Comparison of ENCODE assay signal across 8 cellular contexts in genomic region chr15:66496951-66497501, GRCh38. TPM values are rescaled to one million over a fixed set of nuclear protein-coding genes. Genes with fewer than 3 reads are reported as not detected.
DNase-seq lines count a peak whose midpoint lies in the region; ATAC-seq and TF ChIP-seq lines count a peak whose summit lies in the region.

No MANE protein-coding gene starts in this region.

- intact Hi-C loops in activated B cell treated with CpG ODN at 0.5 μM for 24 hours (cut with micrococcal nuclease): loop anchor here (1.0 to 5.0 kb wide), 6 partner anchors 8 to 885 kb away; partner anchors contain the start of genes INTS14, MAP2K1, TIPIN and ZWILCH
- intact Hi-C loops in left ventricle myocardium superior (cut with micrococcal nuclease): no loop called here

- peaks cover 77% of the 10 kb centered on the region for H3K36me3 Mint-ChIP-seq in T-helper 2 cell treated with Interferon-gamma antibody and Interleukin-4, amounts not matched to agents 5 μg/mL and 100 μg/mL, for 36 hours (ENCODE audit: low read depth)
- peaks cover 90% of the 10 kb centered on the region for H3K36me3 Mint-ChIP-seq in activated B cell treated with CpG ODN at 0.5 μM for 24 hours (ENCODE audit: low read depth)

- peak overlapping the region; percentile 98 for H3K4me3 Mint-ChIP-seq in T-helper 2 cell treated with Interferon-gamma antibody and Interleukin-4, amounts not matched to agents 5 μg/mL and 100 μg/mL, for 36 hours
- peak overlapping the region; percentile 94 for H3K4me3 Mint-ChIP-seq in activated B cell treated with CpG ODN at 0.5 μM for 24 hours

- DNase-seq in T-helper 2 cell treated with Interferon-gamma antibody and Interleukin-4, amounts not matched to agents 5 μg/mL and 100 μg/mL, for 36 hours (ENCODE audit: low spot score): no peak
- DNase-seq in T-helper 2 cell (no peak), activated B cell treated with CpG ODN at 0.5 μM for 24 hours (no peak), left ventricle myocardium superior (no peak), KG1 (lab: John Stamatoyannopoulos, UW) (no peak), islet precursor cell (no peak)

- H3K4me1 Mint-ChIP-seq in T-helper 2 cell treated with Interferon-gamma antibody and Interleukin-4, amounts not matched to agents 5 μg/mL and 100 μg/mL, for 36 hours (ENCODE audit: low read depth): peaks cover 28% of the 10 kb centered on the region
- H3K4me1 Mint-ChIP-seq in activated B cell treated with CpG ODN at 0.5 μM for 24 hours: peaks cover 38% of the 10 kb centered on the region

- H3K9me3 Mint-ChIP-seq in T-helper 2 cell treated with Interferon-gamma antibody and Interleukin-4, amounts not matched to agents 5 μg/mL and 100 μg/mL, for 36 hours: no peaks in the 10 kb centered on the region
- H3K9me3 Mint-ChIP-seq in activated B cell treated with CpG ODN at 0.5 μM for 24 hours: no peaks in the 10 kb centered on the region

- peak overlapping the region; percentile 64 to 96 (median 89) for H3K27ac ChIP-seq in skin epidermis

- POLR2A ChIA-PET in activated B cell treated with CpG ODN at 0.5 μM for 24 hours (lab: Charles Lee): interaction anchor here (0.5 to 3.4 kb wide), 12 partner anchors 11 to 1213 kb away, joined by 3 to 48 read pairs (median 4); partner anchors contain the start of genes INTS14 and MAP2K1

- peak overlapping the region; percentile 96 for H3K27ac Mint-ChIP-seq in T-helper 2 cell treated with Interferon-gamma antibody and Interleukin-4, amounts not matched to agents 5 μg/mL and 100 μg/mL, for 36 hours
- peak overlapping the region; percentile 93 for H3K27ac Mint-ChIP-seq in activated B cell treated with CpG ODN at 0.5 μM for 24 hours

- H3K4me3 ChIP-seq in skin epidermis: peak overlapping the region; percentile 56 to 83 (median 74)

- ATAC-seq in HG03159 (IDR thresholded peaks at IDR 0.05; ENCODE audit: unreplicated experiment) (peak; percentile 15), activated B cell treated with CpG ODN at 0.5 μM for 24 hours (ENCODE audit: low read depth) (peak; percentile 45), left ventricle myocardium superior (peak; percentile 22)

- TF ChIP-seq CTCF in activated B cell treated with CpG ODN at 0.5 μM for 24 hours (IDR thresholded peaks at IDR 0.05): no peak

- CTCF ChIA-PET in activated B cell treated with CpG ODN at 0.5 μM for 24 hours (lab: Charles Lee): interaction anchor here (0.8 to 2.8 kb wide), 5 partner anchors 95 to 203 kb away, joined by 3 to 67 read pairs (median 4); partner anchors contain the start of gene MAP2K1

- no peaks in the 10 kb centered on the region for H3K27me3 Mint-ChIP-seq in T-helper 2 cell treated with Interferon-gamma antibody and Interleukin-4, amounts not matched to agents 5 μg/mL and 100 μg/mL, for 36 hours (ENCODE audit: low read depth)
- no peaks in the 10 kb centered on the region for H3K27me3 Mint-ChIP-seq in activated B cell treated with CpG ODN at 0.5 μM for 24 hours

RNA-seq across cellular contexts. Expression of gene SNAPC5, which starts 0.5 kb away (rescaled TPM):
- total RNA-seq in activated B cell treated with CpG ODN at 0.5 μM for 24 hours (28.5 and 30.6 TPM in 2 replicates), left ventricle myocardium superior (39.2 TPM)

RNA-seq across cellular contexts. Expression of gene RPL4, which starts 7.6 kb away (rescaled TPM):
- total RNA-seq in activated B cell treated with CpG ODN at 0.5 μM for 24 hours (3,690 and 4,303 TPM in 2 replicates), left ventricle myocardium superior (1,305 TPM)

RNA-seq across cellular contexts. Expression of gene ZWILCH, which starts 8.1 kb away (rescaled TPM):
- 8.4 and 13.7 TPM in 2 replicates for total RNA-seq in activated B cell treated with CpG ODN at 0.5 μM for 24 hours
- total RNA-seq in left ventricle myocardium superior: 1.8 TPM
